Comparison of ENCODE assay signal across 1 cellular context in the genomic region with DNA sequence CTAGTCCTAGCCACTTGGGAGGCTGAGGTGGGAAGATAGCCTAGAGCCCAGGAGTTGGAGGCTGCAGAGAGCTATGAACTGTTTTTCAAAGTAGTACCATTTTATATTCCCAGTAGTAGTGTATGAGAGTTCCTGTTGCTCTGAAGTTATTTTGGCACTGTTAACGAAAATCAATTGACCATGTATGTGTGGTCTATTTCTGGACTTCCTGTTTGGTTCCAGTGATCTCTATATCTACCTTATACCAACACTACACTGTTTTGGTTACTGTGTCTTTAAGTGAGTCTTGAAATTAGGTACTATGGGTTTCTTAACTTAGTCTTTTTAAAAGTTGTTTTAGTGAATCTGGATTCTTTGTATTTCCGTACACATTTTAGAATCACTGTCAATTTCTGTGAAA.
A peak's percentile ranks its signal among the peaks of the same experiment; 100 is the strongest.
TF ChIP-seq lines count a peak whose summit lies in the region.

No MANE protein-coding gene starts in this region.

TF ChIP-seq in GM12878, 131 proteins besides CTCF, POLR2A, EP300 and RAD21 (continued from another document):
- TF ChIP-seq, protein P1, sequence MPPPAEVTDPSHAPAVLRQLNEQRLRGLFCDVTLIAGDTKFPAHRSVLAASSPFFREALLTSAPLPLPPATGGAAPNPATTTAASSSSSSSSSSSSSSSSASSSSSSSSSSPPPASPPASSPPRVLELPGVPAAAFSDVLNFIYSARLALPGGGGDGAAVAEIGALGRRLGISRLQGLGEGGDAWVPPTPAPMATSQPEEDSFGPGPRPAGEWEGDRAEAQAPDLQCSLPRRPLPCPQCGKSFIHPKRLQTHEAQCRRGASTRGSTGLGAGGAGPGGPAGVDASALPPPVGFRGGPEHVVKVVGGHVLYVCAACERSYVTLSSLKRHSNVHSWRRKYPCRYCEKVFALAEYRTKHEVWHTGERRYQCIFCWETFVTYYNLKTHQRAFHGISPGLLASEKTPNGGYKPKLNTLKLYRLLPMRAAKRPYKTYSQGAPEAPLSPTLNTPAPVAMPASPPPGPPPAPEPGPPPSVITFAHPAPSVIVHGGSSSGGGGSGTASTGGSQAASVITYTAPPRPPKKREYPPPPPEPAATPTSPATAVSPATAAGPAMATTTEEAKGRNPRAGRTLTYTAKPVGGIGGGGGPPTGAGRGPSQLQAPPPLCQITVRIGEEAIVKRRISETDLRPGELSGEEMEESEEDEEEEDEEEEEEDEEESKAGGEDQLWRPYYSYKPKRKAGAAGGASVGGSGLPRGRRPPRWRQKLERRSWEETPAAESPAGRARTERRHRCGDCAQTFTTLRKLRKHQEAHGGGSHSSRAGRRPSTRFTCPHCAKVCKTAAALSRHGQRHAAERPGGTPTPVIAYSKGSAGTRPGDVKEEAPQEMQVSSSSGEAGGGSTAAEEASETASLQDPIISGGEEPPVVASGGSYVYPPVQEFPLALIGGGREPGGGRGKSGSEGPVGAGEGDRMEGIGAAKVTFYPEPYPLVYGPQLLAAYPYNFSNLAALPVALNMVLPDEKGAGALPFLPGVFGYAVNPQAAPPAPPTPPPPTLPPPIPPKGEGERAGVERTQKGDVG (CRISPR knock-in tag; IDR thresholded peaks at IDR 0.05), result no peak
- peak; percentile 71 for TF ChIP-seq MEF2B (IDR thresholded peaks at IDR 0.05; ENCODE audit: partially characterized antibody, poor library complexity, severe bottlenecking)
- TF ChIP-seq SRF (IDR thresholded peaks at IDR 0.05; ENCODE audit: low read depth in 2 of 2, low read length in 2 of 2), result no peak
- no peak for TF ChIP-seq YBX1 (IDR thresholded peaks at IDR 0.05)
- TF ChIP-seq, protein P2, sequence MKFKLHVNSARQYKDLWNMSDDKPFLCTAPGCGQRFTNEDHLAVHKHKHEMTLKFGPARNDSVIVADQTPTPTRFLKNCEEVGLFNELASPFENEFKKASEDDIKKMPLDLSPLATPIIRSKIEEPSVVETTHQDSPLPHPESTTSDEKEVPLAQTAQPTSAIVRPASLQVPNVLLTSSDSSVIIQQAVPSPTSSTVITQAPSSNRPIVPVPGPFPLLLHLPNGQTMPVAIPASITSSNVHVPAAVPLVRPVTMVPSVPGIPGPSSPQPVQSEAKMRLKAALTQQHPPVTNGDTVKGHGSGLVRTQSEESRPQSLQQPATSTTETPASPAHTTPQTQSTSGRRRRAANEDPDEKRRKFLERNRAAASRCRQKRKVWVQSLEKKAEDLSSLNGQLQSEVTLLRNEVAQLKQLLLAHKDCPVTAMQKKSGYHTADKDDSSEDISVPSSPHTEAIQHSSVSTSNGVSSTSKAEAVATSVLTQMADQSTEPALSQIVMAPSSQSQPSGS (IDR thresholded peaks at IDR 0.05; ENCODE audit: low read length), result peak; percentile 59; the same call in 1 of the 2 replicates
- no peak for TF ChIP-seq JUND (IDR thresholded peaks at IDR 0.05; ENCODE audit: low read depth, low read length)
- TF ChIP-seq WRNIP1 (IDR thresholded peaks at IDR 0.05; ENCODE audit: borderline replicate concordance, low read depth, low read length), result no peak
